4 cellular contexts compared by ENCODE assay signal in genomic region chr4:104385713-104386112, GRCh38.
TF ChIP-seq lines count a peak whose summit lies in the region.

No MANE protein-coding gene starts in this region.

TF ChIP-seq in HepG2, 621 proteins besides CTCF, POLR2A, EP300 and RAD21:
- no peak for TF ChIP-seq ZNF569 (CRISPR knock-in tag; IDR thresholded peaks at IDR 0.05; ENCODE audit: borderline replicate concordance)
- TF ChIP-seq ZNF484 (CRISPR knock-in tag; IDR thresholded peaks at IDR 0.05; ENCODE audit: borderline replicate concordance, low read depth): no peak
- TF ChIP-seq AHR (CRISPR knock-in tag; IDR thresholded peaks at IDR 0.05): no peak
- peak; percentile 47 to 82; a peak in 3 of 4 replicates for TF ChIP-seq MAFK (conservative IDR thresholded peaks at IDR 0.05 in 1 of 2, IDR thresholded peaks at IDR 0.05 in 1 of 2; ENCODE audit: low read length in 2 of 2)
- TF ChIP-seq WIZ (CRISPR knock-in tag; IDR thresholded peaks at IDR 0.05): no peak
- peak; percentile 69 for TF ChIP-seq MAFF (IDR thresholded peaks at IDR 0.05; ENCODE audit: low read depth, low read length)
- TF ChIP-seq MZF1 (CRISPR knock-in tag; IDR thresholded peaks at IDR 0.05; ENCODE audit: borderline replicate concordance): no peak
- no peak for TF ChIP-seq HNRNPH1 (optimal IDR thresholded peaks at IDR 0.05; ENCODE audit: low read depth, low read length)
- no peak for TF ChIP-seq ZBTB8A (CRISPR knock-in tag; IDR thresholded peaks at IDR 0.05; ENCODE audit: borderline replicate concordance, low read depth)

TF ChIP-seq in A549, 52 proteins besides CTCF, POLR2A, EP300 and RAD21:
- TF ChIP-seq MAFK (IDR thresholded peaks at IDR 0.05; ENCODE audit: partially characterized antibody) (peak; percentile 19), ATOH8 (CRISPR knock-in tag; IDR thresholded peaks at IDR 0.05; ENCODE audit: low read depth) (no peak)

TF ChIP-seq in IMR-90, 13 proteins besides CTCF, POLR2A, EP300 and RAD21:
- TF ChIP-seq MAFK (IDR thresholded peaks at IDR 0.05; ENCODE audit: low read depth, low read length) (peak; percentile 61; the same call in 1 of the 2 replicates), BHLHE40 (IDR thresholded peaks at IDR 0.05; ENCODE audit: low read depth, low read length) (no peak)

TF ChIP-seq in K562, 482 proteins besides CTCF, POLR2A, EP300 and RAD21:
- TF ChIP-seq RHOXF2B (CRISPR knock-in tag; conservative IDR thresholded peaks at IDR 0.05) (no peak), MYC (IDR thresholded peaks at IDR 0.05; ENCODE audit: low read depth, low read length) (no peak), MYC (CRISPR knock-in tag; IDR thresholded peaks at IDR 0.05; ENCODE audit: borderline replicate concordance, low read depth) (no peak), ZNF318 (IDR thresholded peaks at IDR 0.05; ENCODE audit: borderline replicate concordance in 1 of 2, low read depth in 1 of 2) (no peak), NCOA6 (IDR thresholded peaks at IDR 0.05) (no peak), GMEB1 (CRISPR knock-in tag; IDR thresholded peaks at IDR 0.05) (no peak), RBFOX2 (IDR thresholded peaks at IDR 0.05; ENCODE audit: low read depth, low read length) (no peak), MAFF (IDR thresholded peaks at IDR 0.05; ENCODE audit: low read length) (0 out of 2 replicates have a peak, but pooled peaks have one; percentile 10), ZC3H4 (CRISPR knock-in tag; IDR thresholded peaks at IDR 0.05; ENCODE audit: borderline replicate concordance) (no peak), ZNF316 (IDR thresholded peaks at IDR 0.05) (peak; percentile 44; the same call in 1 of the 2 replicates), MYNN (IDR thresholded peaks at IDR 0.05) (no peak), MYNN (CRISPR knock-in tag; IDR thresholded peaks at IDR 0.05) (no peak)
